10 cellular contexts compared by ENCODE assay signal in genomic region chr3:149466192-149466591, GRCh38. TPM values are rescaled to one million over a fixed set of nuclear protein-coding genes. Genes with fewer than 3 reads are reported as not detected.
DNase-seq lines count a peak whose midpoint lies in the region; ATAC-seq and TF ChIP-seq lines count a peak whose summit lies in the region.
"Had no signal": no experiment of that assay in that cellular context is flagged by ENCODE, and none has a peak within 500 bp of the region (broad histone marks: within the 10 kb centered on the region; RNA-seq: fewer than 3 reads in every experiment).

No MANE protein-coding gene starts in this region.

- no peaks in the 10 kb centered on the region for H3K27me3 ChIP-seq in foreskin keratinocyte
- no peaks in the 10 kb centered on the region for H3K27me3 ChIP-seq in Karpas-422 (ENCODE audit: low read length)

- peaks cover 86% of the 10 kb centered on the region for H3K4me1 Mint-ChIP-seq in osteocyte (ENCODE audit: unreplicated experiment)

- no peaks in the 10 kb centered on the region for H3K36me3 Mint-ChIP-seq in osteocyte (ENCODE audit: unreplicated experiment)

- peak; percentile 98 for ATAC-seq in SK-N-SH treated with all-trans-retinoic acid at 6 μM for 48 hours
- peak; percentile 86 for ATAC-seq in foreskin keratinocyte

- H3K9me3 ChIP-seq in Karpas-422 (ENCODE audit: low read length): no peaks in the 10 kb centered on the region
- H3K9me3 ChIP-seq: psoas muscle had no signal

- H3K4me3 Mint-ChIP-seq in osteocyte (ENCODE audit: unreplicated experiment): no peak overlapping the region

- no peak overlapping the region for H3K4me3 ChIP-seq in Karpas-422 (ENCODE audit: low read length)
- H3K4me3 ChIP-seq: psoas muscle had no signal

- no peak overlapping the region for H3K9ac ChIP-seq in Karpas-422 (ENCODE audit: low read length)

- no peaks in the 10 kb centered on the region for H3K27me3 Mint-ChIP-seq in osteocyte (ENCODE audit: unreplicated experiment)

- no peaks in the 10 kb centered on the region for H3K9me3 Mint-ChIP-seq in osteocyte (ENCODE audit: unreplicated experiment)

- H3K79me2 ChIP-seq in Karpas-422 (ENCODE audit: low read length): no peaks in the 10 kb centered on the region

- no peak for TF ChIP-seq CTCF in foreskin keratinocyte (conservative IDR thresholded peaks at IDR 0.05)
- no peak for TF ChIP-seq CTCF in osteocyte (IDR thresholded peaks at IDR 0.05)

- no peak overlapping the region for H2AFZ ChIP-seq in Karpas-422 (ENCODE audit: low read length)

- DNase-seq in EL (peak; percentile 93), foreskin keratinocyte (peak; percentile 37 to 79), osteocyte (ENCODE audit: extremely low spot score, unreplicated experiment) (no peak), NCI-H1436 (lab: John Stamatoyannopoulos, UW) (no peak), Kasumi-1 (lab: John Stamatoyannopoulos, UW) (no peak), Karpas-422 (no peak), germinal center (ENCODE audit: low spot score) (no peak)
- DNase-seq: dermis blood vessel endothelial cell, psoas muscle had no signal

- H3K4me1 ChIP-seq in foreskin keratinocyte (peaks cover 11% of the 10 kb centered on the region), Karpas-422 (ENCODE audit: low read length) (no peaks in the 10 kb centered on the region)
- H3K4me1 ChIP-seq: psoas muscle had no signal

- H3K27ac Mint-ChIP-seq in osteocyte (ENCODE audit: unreplicated experiment): peak overlapping the region; percentile 90

- H3K4me2 ChIP-seq in Karpas-422 (ENCODE audit: low read depth, low read length, poor library complexity, severe bottlenecking): no peak overlapping the region

- H3K27ac ChIP-seq in foreskin keratinocyte (no peak overlapping the region), Karpas-422 (ENCODE audit: low read length) (no peak overlapping the region)
- H3K27ac ChIP-seq: psoas muscle had no signal

- H3K36me3 ChIP-seq in Karpas-422 (ENCODE audit: insufficient read depth, low read length): no peaks in the 10 kb centered on the region

- H4K20me1 ChIP-seq in Karpas-422 (ENCODE audit: insufficient read depth, low read depth, low read length): no peaks in the 10 kb centered on the region

- H3K9me2 ChIP-seq in Karpas-422 (replicated peaks; ENCODE audit: insufficient read depth, low read length): no peaks in the 10 kb centered on the region

TF ChIP-seq in SK-N-SH treated with all-trans-retinoic acid at 6 μM for 48 hours, 23 proteins besides CTCF, POLR2A, EP300 and RAD21:
- TF ChIP-seq ZNF70 (CRISPR knock-in tag; IDR thresholded peaks at IDR 0.05) (no peak), ZFP30 (CRISPR knock-in tag; IDR thresholded peaks at IDR 0.05) (no peak), TOX (CRISPR knock-in tag; IDR thresholded peaks at IDR 0.05; ENCODE audit: borderline replicate concordance) (no peak), ZNF565 (CRISPR knock-in tag; conservative IDR thresholded peaks at IDR 0.05; ENCODE audit: low read depth) (no peak), ZFP3 (CRISPR knock-in tag; IDR thresholded peaks at IDR 0.05) (no peak), POU6F1 (CRISPR knock-in tag; IDR thresholded peaks at IDR 0.05; ENCODE audit: borderline replicate concordance, low read depth) (no peak), TCF4 (CRISPR knock-in tag; IDR thresholded peaks at IDR 0.05; ENCODE audit: borderline replicate concordance) (no peak), ISL1 (CRISPR knock-in tag; IDR thresholded peaks at IDR 0.05) (no peak), ZC3H10 (CRISPR knock-in tag; IDR thresholded peaks at IDR 0.05) (no peak), SNAI2 (CRISPR knock-in tag; IDR thresholded peaks at IDR 0.05) (no peak), ESRRG (CRISPR knock-in tag; IDR thresholded peaks at IDR 0.05) (no peak), RARB (CRISPR knock-in tag; IDR thresholded peaks at IDR 0.05) (no peak)

RNA-seq across cellular contexts. Expression of gene TM4SF4, which starts 8.3 kb away (rescaled TPM):
- total RNA-seq in foreskin keratinocyte: not detected in 2 replicates
- not detected in 2 replicates for polyA plus RNA-seq in foreskin keratinocyte
- total RNA-seq in osteocyte: not detected in 2 replicates
- not detected in 2 replicates for total RNA-seq in Karpas-422 (2014; rRNA removed; shearing (Covaris generic); ENCODE audit: low replicate concordance)
- total RNA-seq: dermis blood vessel endothelial cell had no signal

Comparison
In these comparisons a context has a peak if more than half of its experiments do, and no peak if none do; other contexts are left out.
1. DNase-seq: peak in EL (single experiment) and foreskin keratinocyte (2 of 2); none in osteocyte (single experiment), NCI-H1436 (single experiment), Kasumi-1 (0 of 2), Karpas-422 (single experiment) and germinal center (single experiment).